ENCODE assay signal across 8 cellular contexts in genomic region chr19:18097217-18097992, GRCh38. TPM values are rescaled to one million over a fixed set of nuclear protein-coding genes. Genes with fewer than 3 reads are reported as not detected.
A peak's percentile ranks its signal among the peaks of the same experiment; 100 is the strongest.
DNase-seq lines count a peak whose midpoint lies in the region; ATAC-seq lines count a peak whose summit lies in the region.

Gene MAST3 (plus strand): TSS chr19:18097778. CDS start chr19:18097793, 15 bp downstream.

- peak; percentile 29 to 54 for DNase-seq in NCI-H187 (lab: John Stamatoyannopoulos, UW)
- no peak for DNase-seq in NCI-H187 treated with DMSO at 0.1 percent for 48 hours (lab: John Stamatoyannopoulos, UW)
- peak; percentile 79 to 91 for DNase-seq in NOMO-1 (lab: John Stamatoyannopoulos, UW; ENCODE audit: unreplicated experiment in 2 of 2)
- DNase-seq in activated CD8-positive, alpha-beta memory T cell treated with anti-CD3 and anti-CD28 coated beads for 48 hours (ENCODE audit: low read depth in 2 of 3, low spot score in 2 of 3), result peak; percentile 80 to 91 (median 90)
- peak; percentile 94 for DNase-seq in mesenteric fat pad (ENCODE audit: low spot score)
- DNase-seq in stimulated activated CD8-positive, alpha-beta memory T cell treated with anti-CD3 and anti-CD28 coated beads, Interleukin-15, amount 100 ng/mL, for 4 hours (ENCODE audit: low read depth in 2 of 2), result peak; percentile 72 to 80

- H3K4me1 ChIP-seq in endocrine pancreas (ENCODE audit: control insufficient read depth, insufficient read depth, low read length), result no peaks in the 10 kb centered on the region

- no peaks in the 10 kb centered on the region for H3K36me3 ChIP-seq in endocrine pancreas (ENCODE audit: control insufficient read depth, insufficient read depth, low read length)

- no peaks in the 10 kb centered on the region for H3K9me3 ChIP-seq in endocrine pancreas (ENCODE audit: control insufficient read depth, low read length)

- H3K27me3 ChIP-seq in endocrine pancreas (ENCODE audit: control insufficient read depth, insufficient read depth, low read length), result no peaks in the 10 kb centered on the region

- H3K9ac ChIP-seq in endocrine pancreas (ENCODE audit: control insufficient read depth, insufficient read depth, low read length), result peak within 1 kb of the TSS; percentile 84

- peak within 1 kb of the TSS; percentile 70 for H3K4me3 ChIP-seq in endocrine pancreas (ENCODE audit: control insufficient read depth, insufficient read depth, low read length)

- peak; percentile 46 for ATAC-seq in HG03097 (IDR thresholded peaks at IDR 0.05; ENCODE audit: low FRiP score, unreplicated experiment)

RNA-seq across cellular contexts. Expression of gene MAST3, which starts in this region (rescaled TPM):
- total RNA-seq in mesenteric fat pad, result 19.1 TPM
